ENCODE assay signal across 2 cellular contexts in genomic region chr17:17214646-17215436, GRCh38.
TF ChIP-seq lines count a peak whose summit lies in the region.

No MANE protein-coding gene starts in this region.

TF ChIP-seq in HEK293, 187 proteins besides CTCF, POLR2A, EP300 and RAD21:
- TF ChIP-seq ZNF223 (tag by site-specific recombination; IDR thresholded peaks at IDR 0.05): no peak
- TF ChIP-seq, protein P1, sequence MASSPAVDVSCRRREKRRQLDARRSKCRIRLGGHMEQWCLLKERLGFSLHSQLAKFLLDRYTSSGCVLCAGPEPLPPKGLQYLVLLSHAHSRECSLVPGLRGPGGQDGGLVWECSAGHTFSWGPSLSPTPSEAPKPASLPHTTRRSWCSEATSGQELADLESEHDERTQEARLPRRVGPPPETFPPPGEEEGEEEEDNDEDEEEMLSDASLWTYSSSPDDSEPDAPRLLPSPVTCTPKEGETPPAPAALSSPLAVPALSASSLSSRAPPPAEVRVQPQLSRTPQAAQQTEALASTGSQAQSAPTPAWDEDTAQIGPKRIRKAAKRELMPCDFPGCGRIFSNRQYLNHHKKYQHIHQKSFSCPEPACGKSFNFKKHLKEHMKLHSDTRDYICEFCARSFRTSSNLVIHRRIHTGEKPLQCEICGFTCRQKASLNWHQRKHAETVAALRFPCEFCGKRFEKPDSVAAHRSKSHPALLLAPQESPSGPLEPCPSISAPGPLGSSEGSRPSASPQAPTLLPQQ (tag by site-specific recombination; IDR thresholded peaks at IDR 0.05): peak; percentile 46; the same call in 1 of the 2 replicates
- no peak for TF ChIP-seq ZNF335 (tag by site-specific recombination; conservative IDR thresholded peaks at IDR 0.05)
- TF ChIP-seq, protein P2, sequence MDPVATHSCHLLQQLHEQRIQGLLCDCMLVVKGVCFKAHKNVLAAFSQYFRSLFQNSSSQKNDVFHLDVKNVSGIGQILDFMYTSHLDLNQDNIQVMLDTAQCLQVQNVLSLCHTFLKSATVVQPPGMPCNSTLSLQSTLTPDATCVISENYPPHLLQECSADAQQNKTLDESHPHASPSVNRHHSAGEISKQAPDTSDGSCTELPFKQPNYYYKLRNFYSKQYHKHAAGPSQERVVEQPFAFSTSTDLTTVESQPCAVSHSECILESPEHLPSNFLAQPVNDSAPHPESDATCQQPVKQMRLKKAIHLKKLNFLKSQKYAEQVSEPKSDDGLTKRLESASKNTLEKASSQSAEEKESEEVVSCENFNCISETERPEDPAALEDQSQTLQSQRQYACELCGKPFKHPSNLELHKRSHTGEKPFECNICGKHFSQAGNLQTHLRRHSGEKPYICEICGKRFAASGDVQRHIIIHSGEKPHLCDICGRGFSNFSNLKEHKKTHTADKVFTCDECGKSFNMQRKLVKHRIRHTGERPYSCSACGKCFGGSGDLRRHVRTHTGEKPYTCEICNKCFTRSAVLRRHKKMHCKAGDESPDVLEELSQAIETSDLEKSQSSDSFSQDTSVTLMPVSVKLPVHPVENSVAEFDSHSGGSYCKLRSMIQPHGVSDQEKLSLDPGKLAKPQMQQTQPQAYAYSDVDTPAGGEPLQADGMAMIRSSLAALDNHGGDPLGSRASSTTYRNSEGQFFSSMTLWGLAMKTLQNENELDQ (tag by site-specific recombination; IDR thresholded peaks at IDR 0.05; ENCODE audit: low read depth): no peak
- TF ChIP-seq PRDM4 (tag by site-specific recombination; IDR thresholded peaks at IDR 0.05): no peak
- TF ChIP-seq OVOL3 (tag by site-specific recombination; IDR thresholded peaks at IDR 0.05): no peak
- TF ChIP-seq SALL2 (tag by site-specific recombination; IDR thresholded peaks at IDR 0.05; ENCODE audit: borderline replicate concordance): no peak
- TF ChIP-seq, protein P3, sequence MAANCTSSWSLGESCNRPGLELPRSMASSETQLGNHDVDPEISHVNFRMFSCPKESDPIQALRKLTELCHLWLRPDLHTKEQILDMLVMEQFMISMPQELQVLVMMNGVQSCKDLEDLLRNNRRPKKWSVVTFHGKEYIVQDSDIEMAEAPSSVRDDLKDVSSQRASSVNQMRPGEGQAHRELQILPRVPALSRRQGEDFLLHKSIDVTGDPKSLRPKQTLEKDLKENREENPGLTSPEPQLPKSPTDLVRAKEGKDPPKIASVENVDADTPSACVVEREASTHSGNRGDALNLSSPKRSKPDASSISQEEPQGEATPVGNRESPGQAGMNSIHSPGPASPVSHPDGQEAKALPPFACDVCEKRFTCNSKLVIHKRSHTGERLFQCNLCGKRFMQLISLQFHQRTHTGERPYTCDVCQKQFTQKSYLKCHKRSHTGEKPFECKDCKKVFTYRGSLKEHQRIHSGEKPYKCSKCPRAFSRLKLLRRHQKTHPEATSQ (tag by site-specific recombination; IDR thresholded peaks at IDR 0.05): no peak

TF ChIP-seq in HepG2, 621 proteins besides CTCF, POLR2A, EP300 and RAD21:
- TF ChIP-seq HNRNPUL1 (IDR thresholded peaks at IDR 0.05; ENCODE audit: low read depth, low read length) (no peak), REL (CRISPR knock-in tag; conservative IDR thresholded peaks at IDR 0.05) (no peak), AGO2 (optimal IDR thresholded peaks at IDR 0.05; ENCODE audit: low read depth, low read length) (peak; percentile 45), SIN3B (IDR thresholded peaks at IDR 0.05; ENCODE audit: low read length) (no peak)
- TF ChIP-seq, protein P4, sequence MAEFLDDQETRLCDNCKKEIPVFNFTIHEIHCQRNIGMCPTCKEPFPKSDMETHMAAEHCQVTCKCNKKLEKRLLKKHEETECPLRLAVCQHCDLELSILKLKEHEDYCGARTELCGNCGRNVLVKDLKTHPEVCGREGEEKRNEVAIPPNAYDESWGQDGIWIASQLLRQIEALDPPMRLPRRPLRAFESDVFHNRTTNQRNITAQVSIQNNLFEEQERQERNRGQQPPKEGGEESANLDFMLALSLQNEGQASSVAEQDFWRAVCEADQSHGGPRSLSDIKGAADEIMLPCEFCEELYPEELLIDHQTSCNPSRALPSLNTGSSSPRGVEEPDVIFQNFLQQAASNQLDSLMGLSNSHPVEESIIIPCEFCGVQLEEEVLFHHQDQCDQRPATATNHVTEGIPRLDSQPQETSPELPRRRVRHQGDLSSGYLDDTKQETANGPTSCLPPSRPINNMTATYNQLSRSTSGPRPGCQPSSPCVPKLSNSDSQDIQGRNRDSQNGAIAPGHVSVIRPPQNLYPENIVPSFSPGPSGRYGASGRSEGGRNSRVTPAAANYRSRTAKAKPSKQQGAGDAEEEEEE (CRISPR knock-in tag; IDR thresholded peaks at IDR 0.05; ENCODE audit: borderline replicate concordance): no peak
TF ChIP-seq in HepG2: peak in this region for 1.
